In the genomic region with DNA sequence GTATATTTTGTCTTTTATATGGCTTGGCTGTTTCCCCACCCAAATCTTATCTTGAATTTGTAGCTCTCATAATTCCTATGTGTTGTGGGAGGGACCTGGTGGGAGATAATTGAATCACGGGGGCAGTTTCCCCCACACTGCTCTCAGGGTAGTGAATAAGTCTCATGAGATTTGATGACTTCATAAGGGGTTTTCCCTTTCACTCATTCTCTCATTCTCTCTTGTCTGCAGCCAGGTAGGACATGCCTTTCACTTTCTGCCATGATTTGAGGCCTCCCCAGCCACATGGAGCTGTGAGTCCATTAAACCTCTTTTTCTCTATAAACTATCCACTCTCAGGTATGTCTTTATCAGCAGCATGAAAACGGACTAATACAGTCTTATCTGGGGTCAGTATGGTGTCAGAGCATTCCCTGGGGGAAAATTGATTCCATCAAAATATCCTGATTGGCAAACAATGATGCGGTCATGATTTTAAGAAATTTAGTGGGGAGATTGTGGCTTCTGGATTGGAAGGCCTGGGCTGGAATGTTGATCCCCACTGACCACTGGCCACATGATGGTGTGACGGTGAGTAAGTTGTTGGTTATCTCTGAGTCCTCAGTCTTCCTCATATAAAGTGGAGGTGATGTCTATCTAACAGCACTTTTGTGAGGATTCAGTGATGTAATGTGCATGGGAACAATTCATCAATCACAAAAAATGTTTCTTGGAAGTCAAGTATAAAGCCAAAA, we compare ENCODE assay signal across 8 cellular contexts. TPM values are rescaled to one million over a fixed set of nuclear protein-coding genes. Genes with fewer than 3 reads are reported as not detected.
DNase-seq lines count a peak whose midpoint lies in the region; ATAC-seq, FAIRE-seq and TF ChIP-seq lines count a peak whose summit lies in the region.

No MANE protein-coding gene starts in this region.

- H3K4me3 ChIP-seq in CD4-positive, CD25-positive, alpha-beta regulatory T cell (ENCODE audit: low read depth, low read length), result no peak overlapping the region
- no peak overlapping the region for H3K4me3 ChIP-seq in K562
- H3K4me3 ChIP-seq in vagina, result no peak overlapping the region
- no peak overlapping the region for H3K4me3 ChIP-seq in gastrocnemius medialis

- no peaks in the 10 kb centered on the region for H3K36me3 Mint-ChIP-seq in CD4-positive, CD25-positive, alpha-beta regulatory T cell
- no peaks in the 10 kb centered on the region for H3K36me3 Mint-ChIP-seq in mesothelial cell of epicardium

- H3K4me3 Mint-ChIP-seq in CD4-positive, CD25-positive, alpha-beta regulatory T cell, result no peak overlapping the region
- no peak overlapping the region for H3K4me3 Mint-ChIP-seq in mesothelial cell of epicardium

- TF ChIP-seq POLR2A in K562 (conservative IDR thresholded peaks at IDR 0.05) (no peak), vagina (IDR thresholded peaks at IDR 0.05) (no peak), gastrocnemius medialis (IDR thresholded peaks at IDR 0.05) (no peak)

- H3K4me1 Mint-ChIP-seq in CD4-positive, CD25-positive, alpha-beta regulatory T cell, result peaks cover 0 to 5% (median 0%) of the 10 kb centered on the region in 4 donors
- H3K4me1 Mint-ChIP-seq in mesothelial cell of epicardium, result peaks cover 7% of the 10 kb centered on the region

- H3K9me1 ChIP-seq in K562 (ENCODE audit: control insufficient read depth, insufficient read depth, low read length), result no peaks in the 10 kb centered on the region

- no peak for TF ChIP-seq EP300 in K562 (IDR thresholded peaks at IDR 0.05; ENCODE audit: low read length)

- H3K27me3 ChIP-seq in CD4-positive, CD25-positive, alpha-beta regulatory T cell (ENCODE audit: control insufficient read depth, insufficient read depth, low read length), result no peaks in the 10 kb centered on the region
- H3K27me3 ChIP-seq in K562 (ENCODE audit: control insufficient read depth in 2 of 2, insufficient read depth in 2 of 2, low read length in 2 of 2) (no peaks in the 10 kb centered on the region), vagina (no peaks in the 10 kb centered on the region), gastrocnemius medialis (no peaks in the 10 kb centered on the region)

- intact Hi-C loops in K562 (cut with micrococcal nuclease), result loop anchor here (10.0 kb wide), 1 partner anchor 282 kb away; no protein-coding TSS in a partner anchor
- intact Hi-C loops in vagina (cut with DNase I), result no loop called here
- intact Hi-C loops in gastrocnemius medialis (cut with DNase I; ENCODE audit: low total_unique reads), result no loop called here

- TF ChIP-seq RAD21 in K562 (CRISPR knock-in tag; conservative IDR thresholded peaks at IDR 0.05 in 1 of 2, IDR thresholded peaks at IDR 0.05 in 1 of 2), result no peak

- TF ChIP-seq CTCF in K562 (IDR thresholded peaks at IDR 0.05 in 2 of 3, conservative IDR thresholded peaks at IDR 0.05 in 1 of 3; ENCODE audit: insufficient read depth in 2 of 3, low read depth in 1 of 3, low read length in 3 of 3), result no peak
- TF ChIP-seq CTCF in mesothelial cell of epicardium (IDR thresholded peaks at IDR 0.05; ENCODE audit: unreplicated experiment), result no peak
- no peak for TF ChIP-seq CTCF in vagina (IDR thresholded peaks at IDR 0.05)
- no peak for TF ChIP-seq CTCF in gastrocnemius medialis (IDR thresholded peaks at IDR 0.05 in 4 of 5, conservative IDR thresholded peaks at IDR 0.05 in 1 of 5)

- peak overlapping the region in 1 of 3 donors; percentile 79 for H3K27ac Mint-ChIP-seq in CD4-positive, CD25-positive, alpha-beta regulatory T cell
- H3K27ac Mint-ChIP-seq in mesothelial cell of epicardium, result no peak overlapping the region

- in situ Hi-C loops in K562 (cut with MboI) (no loop called here), gastrocnemius medialis (cut with MboI; ENCODE audit: low sequenced_read_pairs in 4 of 4) (loop anchor here in 3 of 4 donors (10.0 kb wide), 2 partner anchors 92 to 112 kb away; no protein-coding TSS in a partner anchor)

- H3K27me3 Mint-ChIP-seq in CD4-positive, CD25-positive, alpha-beta regulatory T cell, result peaks cover 9% of the 10 kb centered on the region
- peaks cover 4% of the 10 kb centered on the region for H3K27me3 Mint-ChIP-seq in mesothelial cell of epicardium (ENCODE audit: low read depth)

- no peak overlapping the region for H3K27ac ChIP-seq in CD4-positive, CD25-positive, alpha-beta regulatory T cell (ENCODE audit: insufficient read depth, low read length, poor library complexity, severe bottlenecking)
- H3K27ac ChIP-seq in K562 (ENCODE audit: extremely low read depth, low read depth, low read length) (no peak overlapping the region), vagina (no peak overlapping the region), gastrocnemius medialis (no peak overlapping the region)

- no peaks in the 10 kb centered on the region for H3K4me1 ChIP-seq in CD4-positive, CD25-positive, alpha-beta regulatory T cell (ENCODE audit: control insufficient read depth, insufficient read depth, low read length, poor library complexity, severe bottlenecking)
- H3K4me1 ChIP-seq in K562 (replicated peaks in 1 of 2; ENCODE audit: control insufficient read depth in 2 of 2, insufficient read depth in 2 of 2, low read length in 2 of 2) (peaks cover 7 to 13% of the 10 kb centered on the region in 2 experiments; a peak in 4 of 5 replicates), vagina (peaks cover 6% of the 10 kb centered on the region), gastrocnemius medialis (peaks cover 4 to 6% of the 10 kb centered on the region in 2 donors)

- no peaks in the 10 kb centered on the region for H3K36me3 ChIP-seq in CD4-positive, CD25-positive, alpha-beta regulatory T cell (ENCODE audit: control insufficient read depth, insufficient read depth, low read length)
- H3K36me3 ChIP-seq in K562 (ENCODE audit: control insufficient read depth, insufficient read depth, low read length), result no peaks in the 10 kb centered on the region
- no peaks in the 10 kb centered on the region for H3K36me3 ChIP-seq in vagina
- no peaks in the 10 kb centered on the region for H3K36me3 ChIP-seq in gastrocnemius medialis

- H3K9ac ChIP-seq in K562 (ENCODE audit: insufficient read depth in 1 of 2, low read depth in 2 of 2, low read length in 2 of 2), result no peak overlapping the region

- peak in 1 of 3 donors; percentile 30 for DNase-seq in CD4-positive, CD25-positive, alpha-beta regulatory T cell
- no peak for DNase-seq in K562 (ENCODE audit: extremely low read depth in 1 of 4, low spot score in 3 of 4)
- DNase-seq in NAMALWA (ENCODE audit: low spot score), result no peak
- no peak for DNase-seq in mesothelial cell of epicardium (ENCODE audit: low spot score in 2 of 2, unreplicated experiment in 2 of 2)
- DNase-seq in vagina (ENCODE audit: extremely low spot score in 2 of 2), result no peak
- no peak for DNase-seq in gastrocnemius medialis

- CTCF ChIA-PET in K562 (lab: Yijun Ruan, JAX; ENCODE audit: low intra/inter-chr PET ratio), result no interaction called here

- POLR2A ChIA-PET in K562 (lab: Yijun Ruan, JAX), result no interaction called here

- no peaks in the 10 kb centered on the region for H3K9me3 ChIP-seq in CD4-positive, CD25-positive, alpha-beta regulatory T cell (ENCODE audit: control insufficient read depth in 2 of 2, low read length in 2 of 2)
- H3K9me3 ChIP-seq in K562 (replicated peaks; ENCODE audit: control insufficient read depth, insufficient read depth, low read depth, low read length) (no peaks in the 10 kb centered on the region), vagina (no peaks in the 10 kb centered on the region), gastrocnemius medialis (no peaks in the 10 kb centered on the region)

- ATAC-seq in CD4-positive, CD25-positive, alpha-beta regulatory T cell (ENCODE audit: low read depth in 2 of 2), result peak; percentile 26 to 33
- peak; percentile 87 for ATAC-seq in GM19395 (IDR thresholded peaks at IDR 0.05; ENCODE audit: unreplicated experiment)
- ATAC-seq in HG03354 (IDR thresholded peaks at IDR 0.05; ENCODE audit: poor library complexity, severe bottlenecking, unreplicated experiment), result peak; percentile 80
- no peak for ATAC-seq in K562
- ATAC-seq in gastrocnemius medialis, result no peak

- BruUV-seq in K562 (replicated peaks; lab: Mats Ljungman, UMichigan), result no TSS peak

- H3K4me2 ChIP-seq in K562 (ENCODE audit: insufficient read depth, low read length), result no peak overlapping the region

- no peak for FAIRE-seq in K562 (lab: Jason Lieb, UNC)

- H3K9me3 Mint-ChIP-seq in CD4-positive, CD25-positive, alpha-beta regulatory T cell, result no peaks in the 10 kb centered on the region
- peaks cover 10% of the 10 kb centered on the region for H3K9me3 Mint-ChIP-seq in mesothelial cell of epicardium

- H3K79me2 ChIP-seq in K562 (ENCODE audit: control insufficient read depth, insufficient read depth, low read length), result no peaks in the 10 kb centered on the region

- no peaks in the 10 kb centered on the region for H4K20me1 ChIP-seq in K562 (replicated peaks; ENCODE audit: control insufficient read depth, insufficient read depth, low read length)

- 35% methylated on average over 4 of the region's 4 CpGs for WGBS in K562 (ENCODE audit: insufficient coverage, low coverage, missing lambda C conversion rate)

- H2AFZ ChIP-seq in K562 (ENCODE audit: low read depth, low read length), result 0 out of 2 replicates have a peak overlapping the region, but pooled peaks have one; percentile 16

RNA-seq across cellular contexts. Expression of gene ANKRD10, which starts 27.5 kb away (rescaled TPM):
- 139 TPM for total RNA-seq in CD4-positive, CD25-positive, alpha-beta regulatory T cell
- polyA plus RNA-seq in CD4-positive, CD25-positive, alpha-beta regulatory T cell, result 10 to 100 TPM; 66.5 to 82.9 (median 74.9) TPM
- 178 and 324 TPM in 2 replicates for total RNA-seq in K562 (2011; cell fraction: chromatin; rRNA removed; ENCODE audit: low replicate concordance)
- total RNA-seq in K562 (2011; cell fraction: nucleolus; rRNA removed), result 159 and 175 TPM in 2 replicates
- 205 and 428 TPM in 2 replicates for total RNA-seq in K562 (2011; cell fraction: nucleoplasm; rRNA removed)
- total RNA-seq in K562 (2014; rRNA removed), result 45.0 and 50.2 TPM in 2 replicates
- 53.0 and 67.7 TPM in 2 replicates for total RNA-seq in K562 (2014; rRNA removed; fragmentation: Illumina TruSeq; extraction: Trizol)
- 45.4 and 61.9 TPM in 2 replicates for total RNA-seq in K562 (2015; rRNA removed; fragmentation: Illumina TruSeq; extraction: Trizol)
- total RNA-seq in K562 (2021), result 46.9 and 55.0 TPM in 2 replicates
- polyA plus RNA-seq in K562 (2011; rRNA removed), result 169 and 183 TPM in 2 replicates
- polyA plus RNA-seq in K562 (2011; cell fraction: cytosol; rRNA removed), result 54.2 and 61.3 TPM in 2 replicates
- polyA plus RNA-seq in K562 (2011; cell fraction: nucleus; rRNA removed), result 416 and 593 TPM in 2 replicates
- 32.3 and 57.8 TPM in 2 replicates for polyA plus RNA-seq in K562 (2012)
- 21.7 and 23.2 TPM in 2 replicates for polyA plus RNA-seq in K562 (2014; fragmentation: Illumina TruSeq; extraction: Trizol)
- polyA plus RNA-seq in K562 (2014; fragmentation: Nextera tagmentation; extraction: Ambion mirVana), result 10 to 100 TPM; 22.1 to 31.0 TPM
- polyA plus RNA-seq in K562 (2014; rRNA removed), result 36.8 and 40.2 TPM in 2 replicates
- polyA minus RNA-seq in K562 (2011; rRNA and poly(A)+ RNA removed), result 108 and 129 TPM in 2 replicates
- polyA minus RNA-seq in K562 (2011; cell fraction: cytosol; rRNA and poly(A)+ RNA removed), result 91.0 and 108 TPM in 2 replicates
- 588 and 736 TPM in 2 replicates for polyA minus RNA-seq in K562 (2011; cell fraction: nucleus; rRNA and poly(A)+ RNA removed)
- total RNA-seq in mesothelial cell of epicardium, result 235 to 258 TPM (median 256 TPM) in 3 replicates
- total RNA-seq in vagina, result 114 TPM
- 100 to 1,000 TPM; 145 to 381 (median 164) TPM for total RNA-seq in gastrocnemius medialis

Comparison
In these comparisons a context has a peak if more than half of its experiments do, and no peak if none do; other contexts are left out.
1. ATAC-seq: peak in CD4-positive, CD25-positive, alpha-beta regulatory T cell (2 of 2), GM19395 (single experiment) and HG03354 (single experiment); none in K562 (single experiment) and gastrocnemius medialis (0 of 2).